Comparison of ENCODE assay signal across 9 cellular contexts in genomic region chr14:74257988-74258704, GRCh38. TPM values are rescaled to one million over a fixed set of nuclear protein-coding genes. Genes with fewer than 3 reads are reported as not detected.
DNase-seq lines count a peak whose midpoint lies in the region; FAIRE-seq and TF ChIP-seq lines count a peak whose summit lies in the region.
"Had no signal": no experiment of that assay in that cellular context is flagged by ENCODE, and none has a peak within 500 bp of the region (broad histone marks: within the 10 kb centered on the region; RNA-seq: fewer than 3 reads in every experiment).

No MANE protein-coding gene starts in this region.

- peak overlapping the region; percentile 88 for H3K4me3 Mint-ChIP-seq in activated naive CD8-positive, alpha-beta T cell

- H4K20me1 ChIP-seq in keratinocyte (ENCODE audit: control insufficient read depth, extremely low read depth, insufficient read depth, low read length) = no peaks in the 10 kb centered on the region

- H3K36me3 ChIP-seq in keratinocyte (ENCODE audit: control insufficient read depth in 2 of 2, extremely low read depth in 1 of 2, insufficient read depth in 2 of 2, low read length in 2 of 2) (no peaks in the 10 kb centered on the region), stomach smooth muscle (ENCODE audit: control insufficient read depth in 2 of 2, insufficient read depth in 2 of 2, low read length in 2 of 2) (no peaks in the 10 kb centered on the region)

- H3K4me2 ChIP-seq in keratinocyte (ENCODE audit: control insufficient read depth, extremely low read depth, insufficient read depth, low read depth, low read length) = peak overlapping the region; percentile 86

- dilution Hi-C loops in keratinocyte (cut with MboI; ENCODE audit: extremely low pct_ligation_motif_present, low sequenced_read_pairs) = no loop called here

- H3K27me3 Mint-ChIP-seq in activated naive CD8-positive, alpha-beta T cell = no peaks in the 10 kb centered on the region

- DNase-seq in DMS 273 (lab: John Stamatoyannopoulos, UW; ENCODE audit: unreplicated experiment) = peak; percentile 70
- DNase-seq in DMS 273 treated with DMSO at 0.1 percent for 48 hours (lab: John Stamatoyannopoulos, UW) = no peak
- no peak for DNase-seq in keratinocyte (ENCODE audit: low read depth, low spot score)
- no peak for DNase-seq in NCI-H1694 treated with DMSO at 0.1 percent for 48 hours (lab: John Stamatoyannopoulos, UW)
- DNase-seq in germinal center (ENCODE audit: low spot score) = no peak
- DNase-seq in pons (ENCODE audit: low spot score) = no peak

- peak overlapping the region; percentile 15 for H3K9ac ChIP-seq in keratinocyte (ENCODE audit: control insufficient read depth, extremely low read depth, insufficient read depth, low read length)
- peak overlapping the region in 1 of 2 donors; percentile 45 for H3K9ac ChIP-seq in stomach smooth muscle (ENCODE audit: low read length in 2 of 2)

- no peaks in the 10 kb centered on the region for H3K9me3 Mint-ChIP-seq in activated naive CD8-positive, alpha-beta T cell (ENCODE audit: low read depth)

- H3K9me1 ChIP-seq in keratinocyte (ENCODE audit: control insufficient read depth, extremely low read depth, insufficient read depth, low read length) = no peaks in the 10 kb centered on the region

- TF ChIP-seq CTCF in keratinocyte (optimal IDR thresholded peaks at IDR 0.05 in 1 of 3, IDR thresholded peaks at IDR 0.05 in 1 of 3, conservative IDR thresholded peaks at IDR 0.05 in 1 of 3; ENCODE audit: extremely low read depth in 1 of 3, insufficient read depth in 2 of 3, low read length in 3 of 3) = no peak

- peak overlapping the region; percentile 26 for H2AFZ ChIP-seq in keratinocyte (ENCODE audit: control insufficient read depth, low read length)

- H3K27ac ChIP-seq in keratinocyte (ENCODE audit: control insufficient read depth, insufficient read depth, low read length) (no peak overlapping the region), stomach smooth muscle (ENCODE audit: low read length) (no peak overlapping the region)
- H3K27ac ChIP-seq: 22Rv1 had no signal

- H3K27me3 ChIP-seq in keratinocyte (ENCODE audit: control insufficient read depth, extremely low read depth, insufficient read depth, low read length) (peaks cover 34% of the 10 kb centered on the region), stomach smooth muscle (ENCODE audit: control insufficient read depth in 1 of 2, insufficient read depth in 2 of 2, low read length in 2 of 2) (peaks cover 2 to 13% of the 10 kb centered on the region in 2 donors)

- H3K4me3 ChIP-seq in keratinocyte (ENCODE audit: control insufficient read depth in 2 of 3, extremely low read depth in 1 of 3, insufficient read depth in 2 of 3, low read depth in 1 of 3, low read length in 3 of 3) (peak overlapping the region; percentile 42 to 68 (median 64)), stomach smooth muscle (ENCODE audit: low read length in 2 of 2) (peak overlapping the region; percentile 63 to 72)

- H3K4me1 Mint-ChIP-seq in activated naive CD8-positive, alpha-beta T cell (ENCODE audit: low read depth) = peaks cover 4% of the 10 kb centered on the region

- no peaks in the 10 kb centered on the region for H3K9me3 ChIP-seq in keratinocyte (ENCODE audit: control insufficient read depth, low read depth, low read length)
- no peaks in the 10 kb centered on the region for H3K9me3 ChIP-seq in stomach smooth muscle (ENCODE audit: control insufficient read depth in 2 of 2, low read length in 2 of 2)

- FAIRE-seq in keratinocyte (lab: Jason Lieb, UNC) = no peak

- H3K4me1 ChIP-seq in keratinocyte (ENCODE audit: control insufficient read depth, extremely low read depth, insufficient read depth, low read length) (peaks cover 17% of the 10 kb centered on the region), stomach smooth muscle (ENCODE audit: control insufficient read depth, insufficient read depth, low read length) (peaks cover 12% of the 10 kb centered on the region)

- no peaks in the 10 kb centered on the region for H3K36me3 Mint-ChIP-seq in activated naive CD8-positive, alpha-beta T cell

- no peak overlapping the region for H3K27ac Mint-ChIP-seq in activated naive CD8-positive, alpha-beta T cell

- no peaks in the 10 kb centered on the region for H3K79me2 ChIP-seq in keratinocyte (ENCODE audit: control insufficient read depth, insufficient read depth, low read length)

RNA-seq across cellular contexts. Expression of gene VSX2, which starts 18.9 kb away (rescaled TPM):
- not detected in 3 replicates for polyA plus RNA-seq in keratinocyte
- polyA plus RNA-seq in keratinocyte (2011; ENCODE audit: low read depth) = not detected
- polyA plus RNA-seq in keratinocyte (2011; cell fraction: cytosol; rRNA removed) = not detected in 2 replicates
- polyA plus RNA-seq in keratinocyte (2011; cell fraction: nucleus; rRNA removed) = not detected in 2 replicates
- polyA plus RNA-seq in keratinocyte (2012; ENCODE audit: low replicate concordance) = not detected in 2 replicates
- not detected in 3 replicates for polyA minus RNA-seq in keratinocyte
- polyA minus RNA-seq in keratinocyte (2011; cell fraction: cytosol; rRNA and poly(A)+ RNA removed) = not detected
- polyA minus RNA-seq in keratinocyte (2011; cell fraction: nucleus; rRNA and poly(A)+ RNA removed) = not detected in 2 replicates

RNA-seq across cellular contexts. Expression of gene ABCD4, which starts 44.6 kb away (rescaled TPM):
- polyA plus RNA-seq in keratinocyte = 12.9 to 19.5 TPM (median 15.3 TPM) in 3 replicates
- 18.7 TPM for polyA plus RNA-seq in keratinocyte (2011; ENCODE audit: low read depth)
- 7.0 and 9.0 TPM in 2 replicates for polyA plus RNA-seq in keratinocyte (2011; cell fraction: cytosol; rRNA removed)
- 69.5 and 82.7 TPM in 2 replicates for polyA plus RNA-seq in keratinocyte (2011; cell fraction: nucleus; rRNA removed)
- polyA plus RNA-seq in keratinocyte (2012; ENCODE audit: low replicate concordance) = 14.8 and 16.7 TPM in 2 replicates
- 16.9 to 49.5 TPM (median 18.6 TPM) in 3 replicates for polyA minus RNA-seq in keratinocyte
- 11.5 TPM for polyA minus RNA-seq in keratinocyte (2011; cell fraction: cytosol; rRNA and poly(A)+ RNA removed)
- 19.1 and 31.7 TPM in 2 replicates for polyA minus RNA-seq in keratinocyte (2011; cell fraction: nucleus; rRNA and poly(A)+ RNA removed)
